Comparison of ENCODE assay signal across 21 cellular contexts in genomic region chr1:33268457-33268856, GRCh38. TPM values are rescaled to one million over a fixed set of nuclear protein-coding genes. Genes with fewer than 3 reads are reported as not detected.
A peak's percentile ranks its signal among the peaks of the same experiment; 100 is the strongest.
DNase-seq lines count a peak whose midpoint lies in the region; ATAC-seq and TF ChIP-seq lines count a peak whose summit lies in the region.
"Had no signal": no experiment of that assay in that cellular context is flagged by ENCODE, and none has a peak within 500 bp of the region (broad histone marks: within the 10 kb centered on the region; RNA-seq: fewer than 3 reads in every experiment).

No MANE protein-coding gene starts in this region.

- in situ Hi-C loops in mammary epithelial cell (cut with MboI; ENCODE audit: low sequenced_read_pairs in 2 of 2), result no loop called here

- CTCF ChIA-PET in MCF 10A (lab: Yijun Ruan, JAX), result interaction anchor here (0.7 to 1.7 kb wide), 5 partner anchors 11 to 30 kb away, joined by 3 to 6 read pairs (median 5); no protein-coding TSS in a partner anchor
- CTCF ChIA-PET in mammary epithelial cell (lab: Charles Lee; ENCODE audit: low non-redundant PET), result no interaction called here

- H3K27me3 Mint-ChIP-seq in MCF 10A (ENCODE audit: insufficient read depth, unreplicated experiment), result no peaks in the 10 kb centered on the region
- no peaks in the 10 kb centered on the region for H3K27me3 Mint-ChIP-seq in effector memory CD8-positive, alpha-beta T cell
- H3K27me3 Mint-ChIP-seq in natural killer cell (ENCODE audit: low read depth in 2 of 2), result no peaks in the 10 kb centered on the region
- no peaks in the 10 kb centered on the region for H3K27me3 Mint-ChIP-seq in type B pancreatic cell
- H3K27me3 Mint-ChIP-seq: activated naive CD8-positive, alpha-beta T cell treated with anti-CD3 and anti-CD28 coated beads, Interleukin-2, amount 10 ng/mL, durations not matched to agents 7 days and 5 days; dendritic cell treated with granulocyte-macrophage colony-stimulating factor and Interleukin-4, amounts not matched to agents 40 ng/mL and 50 ng/mL, for 4 days had no signal

- H3K4me1 ChIP-seq in mammary epithelial cell (ENCODE audit: insufficient read depth, low read length) (peaks cover 5% of the 10 kb centered on the region), hepatocyte (ENCODE audit: insufficient read depth) (no peaks in the 10 kb centered on the region)
- H3K4me1 ChIP-seq: A549 had no signal

- dilution Hi-C loops in mammary epithelial cell (cut with HindIII; ENCODE audit: low sequenced_read_pairs), result loop anchor here (25.0 kb wide), 1 partner anchor 344 kb away; no protein-coding TSS in a partner anchor

- WGBS in mammary epithelial cell (ENCODE audit: low coverage, missing lambda C conversion rate), result 79% methylated on average over 2 of the region's 2 CpGs
- WGBS in hepatocyte (ENCODE audit: low lambda C conversion rate, missing lambda C conversion rate), result 92% methylated on average over 2 of the region's 2 CpGs

- no peak overlapping the region for H3K9ac ChIP-seq in mammary epithelial cell (ENCODE audit: insufficient read depth, low read length)

- H3K36me3 Mint-ChIP-seq in MCF 10A (ENCODE audit: insufficient read depth, unreplicated experiment) (no peaks in the 10 kb centered on the region), natural killer cell (no peaks in the 10 kb centered on the region), type B pancreatic cell (peaks cover 3% of the 10 kb centered on the region)
- H3K36me3 Mint-ChIP-seq in effector memory CD8-positive, alpha-beta T cell (ENCODE audit: insufficient read depth), result peaks cover 7% of the 10 kb centered on the region

- H3K27ac ChIP-seq in mammary epithelial cell (ENCODE audit: insufficient read depth, low read depth, low read length) (no peak overlapping the region), hepatocyte (no peak overlapping the region)
- H3K27ac ChIP-seq: A549, epithelial cell of prostate had no signal

- H3K9me3 ChIP-seq in mammary epithelial cell (replicated peaks; ENCODE audit: insufficient read depth, low read length) (no peaks in the 10 kb centered on the region), hepatocyte (ENCODE audit: low read depth) (no peaks in the 10 kb centered on the region)
- H3K9me3 ChIP-seq: A549 had no signal

- no peaks in the 10 kb centered on the region for H3K36me3 ChIP-seq in mammary epithelial cell (ENCODE audit: insufficient read depth, low read length)
- H3K36me3 ChIP-seq in hepatocyte (replicated peaks; ENCODE audit: insufficient read depth, low read depth), result no peaks in the 10 kb centered on the region

- ATAC-seq in effector memory CD8-positive, alpha-beta T cell (replicated peaks), result no peak
- ATAC-seq in natural killer cell (no peak), GM19467 (IDR thresholded peaks at IDR 0.05; ENCODE audit: unreplicated experiment) (no peak)
- ATAC-seq: A549; activated CD4-positive, CD25-positive, alpha-beta regulatory T cell treated with anti-CD3 and anti-CD28 coated beads, Interleukin-2, amount 50 U/mL, for 24 hours; activated CD8-positive, alpha-beta T cell treated with anti-CD3 and anti-CD28 coated beads, Interleukin-2, amount 10 ng/mL, durations not matched to agents 7 days and 5 days; activated T-cell treated with anti-CD3 and anti-CD28 coated beads, Interleukin-2, amount 50 U/mL, for 4 hours had no signal

- H3K79me2 ChIP-seq in mammary epithelial cell (ENCODE audit: insufficient read depth, low read length) (peaks cover 2% of the 10 kb centered on the region), hepatocyte (peaks cover 97% of the 10 kb centered on the region)

- no peaks in the 10 kb centered on the region for H4K20me1 ChIP-seq in mammary epithelial cell (ENCODE audit: insufficient read depth, low read length)
- H4K20me1 ChIP-seq in hepatocyte (ENCODE audit: insufficient read depth, poor library complexity, severe bottlenecking), result peaks cover 93% of the 10 kb centered on the region

- BruUV-seq in MCF 10A (replicated peaks; lab: Mats Ljungman, UMichigan), result no TSS peak
- no TSS peak for BruUV-seq in mammary epithelial cell (replicated peaks; lab: Mats Ljungman, UMichigan)

- no peak for TF ChIP-seq CTCF in MCF 10A (IDR thresholded peaks at IDR 0.05; ENCODE audit: unreplicated experiment)
- TF ChIP-seq CTCF in mammary epithelial cell (conservative IDR thresholded peaks at IDR 0.05 in 1 of 2, IDR thresholded peaks at IDR 0.05 in 1 of 2; ENCODE audit: extremely low read depth in 1 of 2, insufficient read depth in 1 of 2, low read depth in 1 of 2, low read length in 2 of 2), result no peak
- no peak for TF ChIP-seq CTCF in natural killer cell (IDR thresholded peaks at IDR 0.05)
- TF ChIP-seq CTCF in type B pancreatic cell (conservative IDR thresholded peaks at IDR 0.05), result no peak
- TF ChIP-seq CTCF in hepatocyte (IDR thresholded peaks at IDR 0.05; ENCODE audit: poor library complexity), result no peak

- H2AFZ ChIP-seq in mammary epithelial cell (ENCODE audit: low read depth, low read length) (no peak overlapping the region), hepatocyte (no peak overlapping the region)

- no peaks in the 10 kb centered on the region for H3K9me2 ChIP-seq in hepatocyte (replicated peaks; ENCODE audit: insufficient read depth)

- DNase-seq in MCF 10A (ENCODE audit: unreplicated experiment) (no peak), mammary epithelial cell (no peak), natural killer cell (no peak), type B pancreatic cell (ENCODE audit: extremely low spot score, unreplicated experiment) (no peak), hepatocyte (ENCODE audit: low spot score) (no peak), LoVo (ENCODE audit: low spot score) (no peak)
- no peak for DNase-seq in effector memory CD8-positive, alpha-beta T cell
- DNase-seq: activated CD8-positive, alpha-beta T cell treated with anti-CD3 and anti-CD28 coated beads, Interleukin-2, amount 10 ng/mL, durations not matched to agents 7 days and 5 days; activated naive CD8-positive, alpha-beta T cell treated with anti-CD3 and anti-CD28 coated beads, Interleukin-2, amount 10 ng/mL, durations not matched to agents 7 days and 5 days; activated T-cell treated with anti-CD3 and anti-CD28 coated beads, Interleukin-2, amount 50 U/mL, for 4 hours; foreskin melanocyte; mesendoderm; NCI-H1436 treated with DMSO at 0.1 percent for 48 hours; NCI-H2171 treated with DMSO at 0.1 percent for 48 hours; SHP77 treated with DMSO at 0.1 percent for 48 hours had no signal

- H3K27me3 ChIP-seq in mammary epithelial cell (ENCODE audit: insufficient read depth, low read length) (no peaks in the 10 kb centered on the region), hepatocyte (no peaks in the 10 kb centered on the region)

- H3K4me1 Mint-ChIP-seq in MCF 10A (ENCODE audit: insufficient read depth, unreplicated experiment) (peaks cover 7% of the 10 kb centered on the region), natural killer cell (peaks cover 45 to 54% of the 10 kb centered on the region in 2 donors), type B pancreatic cell (ENCODE audit: unreplicated experiment) (peaks cover 47% of the 10 kb centered on the region)
- H3K4me1 Mint-ChIP-seq in effector memory CD8-positive, alpha-beta T cell (ENCODE audit: low read depth in 2 of 2), result peaks cover 25 to 30% of the 10 kb centered on the region in 2 donors

- no peak overlapping the region for H3K4me2 ChIP-seq in mammary epithelial cell (ENCODE audit: insufficient read depth, low read depth, low read length)
- no peak overlapping the region for H3K4me2 ChIP-seq in hepatocyte
- H3K4me2 ChIP-seq: A549 had no signal

- intact Hi-C loops in MCF 10A (cut with micrococcal nuclease), result no loop called here
- intact Hi-C loops in mammary epithelial cell (cut with micrococcal nuclease), result no loop called here
- intact Hi-C loops in natural killer cell (cut with micrococcal nuclease), result no loop called here

- H3K4me3 ChIP-seq in mammary epithelial cell (replicated peaks in 1 of 3; ENCODE audit: insufficient read depth in 1 of 3, low read depth in 2 of 3, low read length in 3 of 3) (no peak overlapping the region), hepatocyte (no peak overlapping the region)
- H3K4me3 ChIP-seq: A549 had no signal

- H3K4me3 Mint-ChIP-seq in MCF 10A (ENCODE audit: unreplicated experiment), result no peak overlapping the region
- H3K4me3 Mint-ChIP-seq in effector memory CD8-positive, alpha-beta T cell, result no peak overlapping the region
- H3K4me3 Mint-ChIP-seq in natural killer cell, result no peak overlapping the region
- H3K4me3 Mint-ChIP-seq in type B pancreatic cell, result no peak overlapping the region
- H3K4me3 Mint-ChIP-seq: activated CD8-positive, alpha-beta T cell treated with anti-CD3 and anti-CD28 coated beads, Interleukin-2, amount 10 ng/mL, durations not matched to agents 7 days and 5 days; activated naive CD8-positive, alpha-beta T cell treated with anti-CD3 and anti-CD28 coated beads, Interleukin-2, amount 10 ng/mL, durations not matched to agents 7 days and 5 days; activated T-cell treated with anti-CD3 and anti-CD28 coated beads, Interleukin-2, amount 50 U/mL, for 4 hours; dendritic cell treated with granulocyte-macrophage colony-stimulating factor and Interleukin-4, amounts not matched to agents 40 ng/mL and 50 ng/mL, for 4 days had no signal

- H3K9me3 Mint-ChIP-seq in MCF 10A (ENCODE audit: unreplicated experiment), result no peaks in the 10 kb centered on the region
- H3K9me3 Mint-ChIP-seq in effector memory CD8-positive, alpha-beta T cell, result no peaks in the 10 kb centered on the region
- no peaks in the 10 kb centered on the region for H3K9me3 Mint-ChIP-seq in natural killer cell
- H3K9me3 Mint-ChIP-seq in type B pancreatic cell, result no peaks in the 10 kb centered on the region
- H3K9me3 Mint-ChIP-seq: activated naive CD8-positive, alpha-beta T cell treated with anti-CD3 and anti-CD28 coated beads, Interleukin-2, amount 10 ng/mL, durations not matched to agents 7 days and 5 days; activated T-cell treated with anti-CD3 and anti-CD28 coated beads, Interleukin-2, amount 50 U/mL, for 4 hours; dendritic cell treated with granulocyte-macrophage colony-stimulating factor and Interleukin-4, amounts not matched to agents 40 ng/mL and 50 ng/mL, for 4 days had no signal

- POLR2A ChIA-PET in MCF 10A (lab: Yijun Ruan, JAX), result interaction anchor here (0.9 to 1.2 kb wide), 3 partner anchors 8 to 73 kb away, joined by 3 read pairs; no protein-coding TSS in a partner anchor

- H3K27ac Mint-ChIP-seq in MCF 10A (ENCODE audit: low read depth, unreplicated experiment), result peak overlapping the region; percentile 36
- peak overlapping the region; percentile 13 to 18 for H3K27ac Mint-ChIP-seq in effector memory CD8-positive, alpha-beta T cell
- peak overlapping the region; percentile 44 to 59 for H3K27ac Mint-ChIP-seq in natural killer cell
- peak overlapping the region; percentile 60 for H3K27ac Mint-ChIP-seq in type B pancreatic cell
- H3K27ac Mint-ChIP-seq: activated CD8-positive, alpha-beta T cell treated with anti-CD3 and anti-CD28 coated beads, Interleukin-2, amount 10 ng/mL, durations not matched to agents 7 days and 5 days; activated naive CD8-positive, alpha-beta T cell treated with anti-CD3 and anti-CD28 coated beads, Interleukin-2, amount 10 ng/mL, durations not matched to agents 7 days and 5 days; dendritic cell treated with granulocyte-macrophage colony-stimulating factor and Interleukin-4, amounts not matched to agents 40 ng/mL and 50 ng/mL, for 4 days had no signal

RNA-seq across cellular contexts. Expression of gene ZNF362, which starts 12.2 kb away (rescaled TPM):
- total RNA-seq in MCF 10A (2022), result 14.8 and 15.8 TPM in 2 replicates
- total RNA-seq in mammary epithelial cell, result 10 to 100 TPM in 1 of 2 donors, 1 to 10 TPM in 1; 8.5 to 12.4 TPM
- polyA plus RNA-seq in mammary epithelial cell, result 5.3 TPM
- polyA minus RNA-seq in mammary epithelial cell, result 5.8 TPM
- 10 to 100 TPM; 34.7 to 39.1 (median 38.3) TPM for total RNA-seq in natural killer cell
- 49.0 and 66.5 TPM in 2 replicates for total RNA-seq in type B pancreatic cell (ENCODE audit: low replicate concordance)
- total RNA-seq in hepatocyte, result 22.5 and 29.1 TPM in 2 replicates
- polyA plus RNA-seq in hepatocyte, result 54.3 and 55.0 TPM in 2 replicates

RNA-seq across cellular contexts. Expression of gene A3GALT2, which starts 52.4 kb away (rescaled TPM):
- total RNA-seq in MCF 10A (2022), result 0.32 TPM in 1 of 2 replicates, not detected in the other
- total RNA-seq in mammary epithelial cell, result not detected
- polyA plus RNA-seq in mammary epithelial cell, result not detected
- polyA minus RNA-seq in mammary epithelial cell, result not detected
- total RNA-seq in natural killer cell, result not detected
- 0.29 TPM in 1 of 2 replicates, not detected in the other for total RNA-seq in type B pancreatic cell (ENCODE audit: low replicate concordance)
- total RNA-seq in hepatocyte, result not detected in 2 replicates
- polyA plus RNA-seq in hepatocyte, result not detected in 2 replicates
- total RNA-seq: activated CD8-positive, alpha-beta T cell treated with anti-CD3 and anti-CD28 coated beads, Interleukin-2, amount 10 ng/mL, durations not matched to agents 7 days and 5 days had no signal
- polyA plus RNA-seq: A549, BJ had no signal
